In genomic region chr5:68628082-68628796, GRCh38 we compare ENCODE assay signal across 1 cellular context.
TF ChIP-seq lines count a peak whose summit lies in the region.

No MANE protein-coding gene starts in this region.

TF ChIP-seq in K562, 482 proteins besides CTCF, POLR2A, EP300 and RAD21 (continued from another document):
- TF ChIP-seq, protein P1, sequence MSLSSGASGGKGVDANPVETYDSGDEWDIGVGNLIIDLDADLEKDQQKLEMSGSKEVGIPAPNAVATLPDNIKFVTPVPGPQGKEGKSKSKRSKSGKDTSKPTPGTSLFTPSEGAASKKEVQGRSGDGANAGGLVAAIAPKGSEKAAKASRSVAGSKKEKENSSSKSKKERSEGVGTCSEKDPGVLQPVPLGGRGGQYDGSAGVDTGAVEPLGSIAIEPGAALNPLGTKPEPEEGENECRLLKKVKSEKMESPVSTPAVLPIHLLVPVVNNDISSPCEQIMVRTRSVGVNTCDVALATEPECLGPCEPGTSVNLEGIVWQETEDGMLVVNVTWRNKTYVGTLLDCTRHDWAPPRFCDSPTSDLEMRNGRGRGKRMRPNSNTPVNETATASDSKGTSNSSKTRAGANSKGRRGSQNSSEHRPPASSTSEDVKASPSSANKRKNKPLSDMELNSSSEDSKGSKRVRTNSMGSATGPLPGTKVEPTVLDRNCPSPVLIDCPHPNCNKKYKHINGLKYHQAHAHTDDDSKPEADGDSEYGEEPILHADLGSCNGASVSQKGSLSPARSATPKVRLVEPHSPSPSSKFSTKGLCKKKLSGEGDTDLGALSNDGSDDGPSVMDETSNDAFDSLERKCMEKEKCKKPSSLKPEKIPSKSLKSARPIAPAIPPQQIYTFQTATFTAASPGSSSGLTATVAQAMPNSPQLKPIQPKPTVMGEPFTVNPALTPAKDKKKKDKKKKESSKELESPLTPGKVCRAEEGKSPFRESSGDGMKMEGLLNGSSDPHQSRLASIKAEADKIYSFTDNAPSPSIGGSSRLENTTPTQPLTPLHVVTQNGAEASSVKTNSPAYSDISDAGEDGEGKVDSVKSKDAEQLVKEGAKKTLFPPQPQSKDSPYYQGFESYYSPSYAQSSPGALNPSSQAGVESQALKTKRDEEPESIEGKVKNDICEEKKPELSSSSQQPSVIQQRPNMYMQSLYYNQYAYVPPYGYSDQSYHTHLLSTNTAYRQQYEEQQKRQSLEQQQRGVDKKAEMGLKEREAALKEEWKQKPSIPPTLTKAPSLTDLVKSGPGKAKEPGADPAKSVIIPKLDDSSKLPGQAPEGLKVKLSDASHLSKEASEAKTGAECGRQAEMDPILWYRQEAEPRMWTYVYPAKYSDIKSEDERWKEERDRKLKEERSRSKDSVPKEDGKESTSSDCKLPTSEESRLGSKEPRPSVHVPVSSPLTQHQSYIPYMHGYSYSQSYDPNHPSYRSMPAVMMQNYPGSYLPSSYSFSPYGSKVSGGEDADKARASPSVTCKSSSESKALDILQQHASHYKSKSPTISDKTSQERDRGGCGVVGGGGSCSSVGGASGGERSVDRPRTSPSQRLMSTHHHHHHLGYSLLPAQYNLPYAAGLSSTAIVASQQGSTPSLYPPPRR (CRISPR knock-in tag; IDR thresholded peaks at IDR 0.05; ENCODE audit: borderline replicate concordance) = no peak
- TF ChIP-seq ATF1 (CRISPR knock-in tag; IDR thresholded peaks at IDR 0.05) (no peak), ATF1 (tag; IDR thresholded peaks at IDR 0.05) (peak; percentile 45; the same call in 1 of the 2 replicates), LARP7 (IDR thresholded peaks at IDR 0.05) (no peak)
